Comparison of ENCODE assay signal across 18 cellular contexts in the genomic region with DNA sequence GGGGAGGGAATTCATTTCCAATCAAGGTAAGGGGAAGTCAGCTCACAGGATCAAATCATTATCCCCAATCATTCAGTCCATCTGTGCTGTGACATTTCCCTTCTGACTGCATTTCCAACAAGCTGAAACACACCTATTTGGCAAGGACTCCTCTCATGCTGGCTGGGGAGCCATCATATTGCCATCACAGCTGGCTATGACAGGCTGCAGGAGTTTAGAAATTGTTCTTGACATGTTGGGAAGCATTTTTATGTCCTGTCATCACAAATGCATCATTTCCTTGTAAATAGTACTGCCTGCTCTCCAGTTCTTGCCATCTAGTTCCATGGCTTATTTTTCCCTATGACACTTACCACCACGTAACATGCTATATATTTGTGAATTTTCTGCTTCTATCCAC.
DNase-seq lines count a peak whose midpoint lies in the region; ATAC-seq and TF ChIP-seq lines count a peak whose summit lies in the region.
"Had no signal": no experiment of that assay in that cellular context is flagged by ENCODE, and none has a peak within 500 bp of the region (broad histone marks: within the 10 kb centered on the region; RNA-seq: fewer than 3 reads in every experiment).

No MANE protein-coding gene starts in this region.

- no peak for TF ChIP-seq CTCF in IMR-90 (conservative IDR thresholded peaks at IDR 0.05; ENCODE audit: low read depth, low read length)
- TF ChIP-seq CTCF in foreskin keratinocyte (conservative IDR thresholded peaks at IDR 0.05), result no peak
- no peak for TF ChIP-seq CTCF in psoas muscle (IDR thresholded peaks at IDR 0.05)

- no peak overlapping the region for H3K23ac ChIP-seq in IMR-90 (ENCODE audit: low read depth, low read length)

- no peak for ATAC-seq in IMR-90 (ENCODE audit: low read depth)
- ATAC-seq in foreskin keratinocyte, result peak; percentile 23
- peak in 3 of 4 donors; percentile 28 to 62 (median 45) for ATAC-seq in psoas muscle
- no peak for ATAC-seq in HG03039 (IDR thresholded peaks at IDR 0.05; ENCODE audit: unreplicated experiment)
- ATAC-seq: mucosa of descending colon had no signal

- H3K4me1 ChIP-seq in IMR-90 (ENCODE audit: control insufficient read depth, insufficient read depth, low read length), result peaks cover 33% of the 10 kb centered on the region
- H3K4me1 ChIP-seq in foreskin keratinocyte, result no peaks in the 10 kb centered on the region
- peaks cover 7% of the 10 kb centered on the region for H3K4me1 ChIP-seq in psoas muscle

- H2BK20ac ChIP-seq in IMR-90 (ENCODE audit: low read depth, low read length), result 0 out of 2 replicates have a peak overlapping the region, but pooled peaks have one; percentile 10

- no peak overlapping the region for H4K5ac ChIP-seq in IMR-90 (ENCODE audit: low read depth, low read length)

- in situ Hi-C loops in IMR-90 (cut with MboI; ENCODE audit: low sequenced_read_pairs), result no loop called here

- H3K4me1 Mint-ChIP-seq in activated T-helper 1 cell treated with anti-CD3 and anti-CD28 coated beads, Interleukin-12 subunit alpha, Interleukin-12 subunit beta, Interleukin-2, Interleukin-4 antibody, amounts not matched to agents 30 ng/mL and 10 ng/mL and 1 ng/mL, durations not matched to agents 14 hours and 24 hours and 36 hours (ENCODE audit: low read depth), result peaks cover 57% of the 10 kb centered on the region

- H4K20me1 ChIP-seq in IMR-90 (ENCODE audit: insufficient read depth, low read length), result no peaks in the 10 kb centered on the region

- H3K36me3 ChIP-seq in IMR-90 (ENCODE audit: control insufficient read depth, insufficient read depth, low read length) (no peaks in the 10 kb centered on the region), psoas muscle (ENCODE audit: insufficient read depth in 1 of 2, low read depth in 1 of 2) (no peaks in the 10 kb centered on the region)
- H3K36me3 ChIP-seq: MG63, sigmoid colon had no signal

- no peak overlapping the region for H2AFZ ChIP-seq in IMR-90 (replicated peaks; ENCODE audit: low read length, poor library complexity)

- peak overlapping the region; percentile 74 for H3K27ac Mint-ChIP-seq in activated T-helper 1 cell treated with anti-CD3 and anti-CD28 coated beads, Interleukin-12 subunit alpha, Interleukin-12 subunit beta, Interleukin-2, Interleukin-4 antibody, amounts not matched to agents 30 ng/mL and 10 ng/mL and 1 ng/mL, durations not matched to agents 14 hours and 24 hours and 36 hours
- H3K27ac Mint-ChIP-seq: activated CD8-positive, alpha-beta memory T cell treated with anti-CD3 and anti-CD28 coated beads, Interleukin-2, amount 10 ng/mL, durations not matched to agents 7 days and 5 days had no signal

- H2BK120ac ChIP-seq in IMR-90 (ENCODE audit: low read depth, low read length), result no peak overlapping the region

- H3K56ac ChIP-seq in IMR-90 (ENCODE audit: extremely low read depth, insufficient read depth, low read length), result no peak overlapping the region

- no peaks in the 10 kb centered on the region for H3K27me3 Mint-ChIP-seq in activated T-helper 1 cell treated with anti-CD3 and anti-CD28 coated beads, Interleukin-12 subunit alpha, Interleukin-12 subunit beta, Interleukin-2, Interleukin-4 antibody, amounts not matched to agents 30 ng/mL and 10 ng/mL and 1 ng/mL, durations not matched to agents 14 hours and 24 hours and 36 hours (ENCODE audit: insufficient read depth)

- intact Hi-C loops in IMR-90 (cut with micrococcal nuclease), result no loop called here
- intact Hi-C loops in activated T-helper 1 cell treated with anti-CD3 and anti-CD28 coated beads, Interleukin-12 subunit alpha, Interleukin-12 subunit beta, Interleukin-2, Interleukin-4 antibody, amounts not matched to agents 30 ng/mL and 10 ng/mL and 1 ng/mL, durations not matched to agents 14 hours and 24 hours and 36 hours (cut with micrococcal nuclease), result loop anchor here (1.0 to 5.0 kb wide), 9 partner anchors 10 to 331 kb away; partner anchors contain the start of gene SMIM13
- intact Hi-C loops in psoas muscle (cut with DNase I), result no loop called here

- no peak overlapping the region for H4K8ac ChIP-seq in IMR-90 (ENCODE audit: low read depth in 2 of 2, low read length in 2 of 2)

- H3K36me3 Mint-ChIP-seq in activated T-helper 1 cell treated with anti-CD3 and anti-CD28 coated beads, Interleukin-12 subunit alpha, Interleukin-12 subunit beta, Interleukin-2, Interleukin-4 antibody, amounts not matched to agents 30 ng/mL and 10 ng/mL and 1 ng/mL, durations not matched to agents 14 hours and 24 hours and 36 hours (ENCODE audit: low read depth), result peaks cover 4% of the 10 kb centered on the region

- no peak overlapping the region for H2AK9ac ChIP-seq in IMR-90 (replicated peaks; ENCODE audit: low read depth, low read length, poor library complexity)

- no CpG with 5 or more reads among the region's 1 CpG for WGBS in IMR-90 (ENCODE audit: extremely low coverage in 2 of 2, insufficient read length in 1 of 2), 2 experiments
- WGBS in psoas muscle, 3 donors, result 76 to 86% (median 83%) methylated on average over 1 of the region's 1 CpG

- H3K9me1 ChIP-seq in IMR-90 (ENCODE audit: insufficient read depth, low read length), result peaks cover 22% of the 10 kb centered on the region

- H3K4ac ChIP-seq in IMR-90 (ENCODE audit: low read depth, low read length), result peak overlapping the region; percentile 35; the same call in 1 of the 2 replicates

- TF ChIP-seq POLR2A in IMR-90 (IDR thresholded peaks at IDR 0.05; ENCODE audit: low read depth, low read length), result no peak

- no peaks in the 10 kb centered on the region for H3K9me3 ChIP-seq in IMR-90 (ENCODE audit: control insufficient read depth, insufficient read depth, low read length)
- H3K9me3 ChIP-seq in psoas muscle, result no peaks in the 10 kb centered on the region
- H3K9me3 ChIP-seq: MG63, mucosa of descending colon, sigmoid colon had no signal

- no peaks in the 10 kb centered on the region for H3K27me3 ChIP-seq in IMR-90 (ENCODE audit: control insufficient read depth, insufficient read depth, low read length)
- no peaks in the 10 kb centered on the region for H3K27me3 ChIP-seq in foreskin keratinocyte
- H3K27me3 ChIP-seq in psoas muscle (ENCODE audit: insufficient read depth in 3 of 3, low read length in 2 of 3), result peaks cover 0 to 3% (median 1%) of the 10 kb centered on the region in 3 donors
- H3K27me3 ChIP-seq: MG63, sigmoid colon had no signal

- no TSS peak for BruUV-seq in IMR-90 (replicated peaks; lab: Mats Ljungman, UMichigan)

- no peak overlapping the region for H3K9ac ChIP-seq in IMR-90 (ENCODE audit: low read depth, low read length)

- H3K14ac ChIP-seq in IMR-90 (replicated peaks; ENCODE audit: low read depth, low read length), result peak overlapping the region; percentile 13; the same call in 1 of the 2 replicates

- peak overlapping the region; percentile 20; the same call in 1 of the 2 replicates for H3K18ac ChIP-seq in IMR-90 (ENCODE audit: low read depth, low read length)

- CTCF ChIA-PET in IMR-90 (lab: Yijun Ruan, JAX), result interaction anchor here (0.6 kb wide), 1 partner anchor 607 kb away, joined by 3 read pairs; no protein-coding TSS in a partner anchor

- H3K4me3 Mint-ChIP-seq in activated T-helper 1 cell treated with anti-CD3 and anti-CD28 coated beads, Interleukin-12 subunit alpha, Interleukin-12 subunit beta, Interleukin-2, Interleukin-4 antibody, amounts not matched to agents 30 ng/mL and 10 ng/mL and 1 ng/mL, durations not matched to agents 14 hours and 24 hours and 36 hours, result peak overlapping the region; percentile 38
- H3K4me3 Mint-ChIP-seq: activated CD8-positive, alpha-beta memory T cell treated with anti-CD3 and anti-CD28 coated beads, Interleukin-2, amount 10 ng/mL, durations not matched to agents 7 days and 5 days had no signal

- no peak overlapping the region for H2AK5ac ChIP-seq in IMR-90 (ENCODE audit: low read depth, low read length)

- no peak overlapping the region for H2BK5ac ChIP-seq in IMR-90 (ENCODE audit: low read depth, low read length, poor library complexity, severe bottlenecking)

- POLR2A ChIA-PET in IMR-90 (lab: Charles Lee; ENCODE audit: unreplicated experiment), result no interaction called here

- DNase-seq in IMR-90 (no peak), foreskin keratinocyte (peak; percentile 49 to 71), psoas muscle (no peak), medulla oblongata (ENCODE audit: extremely low spot score) (no peak)
- DNase-seq in activated T-helper 1 cell treated with anti-CD3 and anti-CD28 coated beads, Interleukin-12 subunit alpha, Interleukin-12 subunit beta, Interleukin-2, Interleukin-4 antibody, amounts not matched to agents 30 ng/mL and 10 ng/mL and 1 ng/mL, durations not matched to agents 14 hours and 24 hours and 36 hours (ENCODE audit: low spot score), result no peak
- no peak for DNase-seq in stimulated activated CD4-positive, alpha-beta T cell treated with anti-CD3 and anti-CD28 coated beads, Interleukin-4, amount 100 ng/mL, for 4 hours
- DNase-seq: activated CD8-positive, alpha-beta memory T cell treated with anti-CD3 and anti-CD28 coated beads, Interleukin-2, amount 10 ng/mL, durations not matched to agents 7 days and 5 days; activated gamma-delta T cell; AML-193; aorta; Calu3; mucosa of descending colon; nucleus accumbens; SHP77 treated with DMSO at 0.1 percent for 48 hours; sigmoid colon; substantia nigra had no signal

- H3K4me3 ChIP-seq in IMR-90 (ENCODE audit: insufficient read depth, low read depth, low read length) (no peak overlapping the region), psoas muscle (no peak overlapping the region)
- H3K4me3 ChIP-seq: MG63, mucosa of descending colon, sigmoid colon had no signal

- dilution Hi-C loops in IMR-90 (cut with HindIII; ENCODE audit: low sequenced_read_pairs, unreplicated experiment), result no loop called here

- TF ChIP-seq RAD21 in IMR-90 (IDR thresholded peaks at IDR 0.05; ENCODE audit: low read length), result no peak

- H3K79me1 ChIP-seq in IMR-90 (ENCODE audit: low read depth in 1 of 2, low read length in 2 of 2), result no peaks in the 10 kb centered on the region

- no peak overlapping the region for H3K4me2 ChIP-seq in IMR-90 (ENCODE audit: low read depth, low read length)

- peaks cover 8% of the 10 kb centered on the region for H3K9me3 Mint-ChIP-seq in activated T-helper 1 cell treated with anti-CD3 and anti-CD28 coated beads, Interleukin-12 subunit alpha, Interleukin-12 subunit beta, Interleukin-2, Interleukin-4 antibody, amounts not matched to agents 30 ng/mL and 10 ng/mL and 1 ng/mL, durations not matched to agents 14 hours and 24 hours and 36 hours

- H3K27ac ChIP-seq in IMR-90 (ENCODE audit: insufficient read depth, low read length), result no peak overlapping the region
- H3K27ac ChIP-seq in foreskin keratinocyte, result no peak overlapping the region
- peak overlapping the region; percentile 44 for H3K27ac ChIP-seq in psoas muscle
- H3K27ac ChIP-seq: sigmoid colon had no signal

- H2BK15ac ChIP-seq in IMR-90 (ENCODE audit: low read depth, low read length), result peak overlapping the region; percentile 40; the same call in 1 of the 3 replicates

- no peak overlapping the region for H4K91ac ChIP-seq in IMR-90 (ENCODE audit: insufficient read depth, low read depth, low read length)

TF ChIP-seq in IMR-90, 13 proteins besides CTCF, POLR2A, EP300 and RAD21:
- TF ChIP-seq MAFK (IDR thresholded peaks at IDR 0.05; ENCODE audit: low read depth, low read length) (peak; percentile 47; the same call in 1 of the 2 replicates), RFX5 (IDR thresholded peaks at IDR 0.05; ENCODE audit: low read depth, low read length) (no peak)

Comparison
In these comparisons a context has a peak if more than half of its experiments do, and no peak if none do; other contexts are left out.
1. ATAC-seq: peak in foreskin keratinocyte (single experiment) and psoas muscle (3 of 4); none in IMR-90 (single experiment) and HG03039 (single experiment).
2. DNase-seq: peak in foreskin keratinocyte (2 of 2); none in IMR-90 (single experiment), activated T-helper 1 cell treated with anti-CD3 and anti-CD28 coated beads, Interleukin-12 subunit alpha, Interleukin-12 subunit beta, Interleukin-2, Interleukin-4 antibody, amounts not matched to agents 30 ng/mL and 10 ng/mL and 1 ng/mL, durations not matched to agents 14 hours and 24 hours and 36 hours (single experiment), psoas muscle (0 of 2), stimulated activated CD4-positive, alpha-beta T cell treated with anti-CD3 and anti-CD28 coated beads, Interleukin-4, amount 100 ng/mL, for 4 hours (0 of 2) and medulla oblongata (single experiment).